In genomic region chr4:105709081-105709450, GRCh38 we compare ENCODE assay signal across 8 cellular contexts. TPM values are rescaled to one million over a fixed set of nuclear protein-coding genes. Genes with fewer than 3 reads are reported as not detected.
DNase-seq lines count a peak whose midpoint lies in the region; ATAC-seq, FAIRE-seq and TF ChIP-seq lines count a peak whose summit lies in the region.

No MANE protein-coding gene starts in this region.

- DNase-seq in AG10803 (ENCODE audit: low read depth) = no peak
- DNase-seq in GM12892 (ENCODE audit: insufficient read length) = peak; percentile 11
- peak; percentile 66 for DNase-seq in NCI-H748 (lab: John Stamatoyannopoulos, UW; ENCODE audit: unreplicated experiment)
- peak; percentile 48 for DNase-seq in mammary epithelial cell
- DNase-seq in left lobe of liver (ENCODE audit: low spot score) = no peak
- DNase-seq in thoracic aorta (ENCODE audit: low spot score) = no peak
- DNase-seq in T1000 (lab: John Stamatoyannopoulos, UW) = no peak

- dilution Hi-C loops in mammary epithelial cell (cut with HindIII; ENCODE audit: low sequenced_read_pairs) = no loop called here

- WGBS in mammary epithelial cell (ENCODE audit: low coverage, missing lambda C conversion rate) = 0% methylated on average over 5 of the region's 11 CpGs

- peak overlapping the region; percentile 82 for H3K27ac ChIP-seq in mammary epithelial cell (ENCODE audit: insufficient read depth, low read depth, low read length)
- H3K27ac ChIP-seq in thoracic aorta = peak overlapping the region; percentile 73 to 77

- H3K4me1 ChIP-seq in mammary epithelial cell (ENCODE audit: insufficient read depth, low read length) (peaks cover 17% of the 10 kb centered on the region), thoracic aorta (ENCODE audit: control insufficient read depth in 1 of 2, low read depth in 2 of 2) (peaks cover 6 to 21% of the 10 kb centered on the region in 2 donors)

- CTCF ChIA-PET in mammary epithelial cell (lab: Charles Lee; ENCODE audit: low non-redundant PET) = no interaction called here

- TF ChIP-seq CTCF in AG10803 (conservative IDR thresholded peaks at IDR 0.05; ENCODE audit: low read length) (no peak), mammary epithelial cell (conservative IDR thresholded peaks at IDR 0.05 in 1 of 2, IDR thresholded peaks at IDR 0.05 in 1 of 2; ENCODE audit: extremely low read depth in 1 of 2, insufficient read depth in 1 of 2, low read depth in 1 of 2, low read length in 2 of 2) (no peak), thoracic aorta (IDR thresholded peaks at IDR 0.05) (no peak)

- H3K4me3 ChIP-seq in AG10803 (ENCODE audit: low read length) = peak overlapping the region; percentile 82
- H3K4me3 ChIP-seq in mammary epithelial cell (replicated peaks in 1 of 3; ENCODE audit: insufficient read depth in 1 of 3, low read depth in 2 of 3, low read length in 3 of 3) = peak overlapping the region; percentile 75 to 78 (median 77)
- peak overlapping the region; percentile 97 for H3K4me3 ChIP-seq in thoracic aorta

- peak overlapping the region; percentile 84 for H3K9ac ChIP-seq in mammary epithelial cell (ENCODE audit: insufficient read depth, low read length)

- H3K9me3 ChIP-seq in mammary epithelial cell (replicated peaks; ENCODE audit: insufficient read depth, low read length) (no peaks in the 10 kb centered on the region), thoracic aorta (no peaks in the 10 kb centered on the region)

- peak overlapping the region; percentile 78 for H3K4me2 ChIP-seq in mammary epithelial cell (ENCODE audit: insufficient read depth, low read depth, low read length)

- in situ Hi-C loops in mammary epithelial cell (cut with MboI; ENCODE audit: low sequenced_read_pairs in 2 of 2) = no loop called here

- H2AFZ ChIP-seq in mammary epithelial cell (ENCODE audit: low read depth, low read length) = peak overlapping the region; percentile 97

- no peaks in the 10 kb centered on the region for H3K36me3 ChIP-seq in mammary epithelial cell (ENCODE audit: insufficient read depth, low read length)
- H3K36me3 ChIP-seq in thoracic aorta = no peaks in the 10 kb centered on the region

- no peak for TF ChIP-seq POLR2A in GM12892 (IDR thresholded peaks at IDR 0.05; ENCODE audit: low read depth, low read length)

- TSS peak; percentile 48 for BruUV-seq in mammary epithelial cell (replicated peaks; lab: Mats Ljungman, UMichigan)

- intact Hi-C loops in mammary epithelial cell (cut with micrococcal nuclease) = loop anchor here (10.0 kb wide), 1 partner anchor 496 kb away; no protein-coding TSS in a partner anchor

- H3K79me2 ChIP-seq in mammary epithelial cell (ENCODE audit: insufficient read depth, low read length) = peaks cover 84% of the 10 kb centered on the region

- H3K27me3 ChIP-seq in mammary epithelial cell (ENCODE audit: insufficient read depth, low read length) (no peaks in the 10 kb centered on the region), thoracic aorta (replicated peaks; ENCODE audit: insufficient read depth) (no peaks in the 10 kb centered on the region)

- ATAC-seq in HG02763 (IDR thresholded peaks at IDR 0.05; ENCODE audit: unreplicated experiment) = peak; percentile 29
- peak; percentile 30 for ATAC-seq in left lobe of liver
- ATAC-seq in thoracic aorta (ENCODE audit: insufficient number of reproducible peaks, low FRiP score, low read depth) = peak; percentile 10

- no peak for FAIRE-seq in GM12892 (lab: Jason Lieb, UNC)

- H4K20me1 ChIP-seq in mammary epithelial cell (ENCODE audit: insufficient read depth, low read length) = no peaks in the 10 kb centered on the region

RNA-seq across cellular contexts. Expression of gene GSTCD, which starts 0.5 kb away (rescaled TPM):
- polyA plus RNA-seq in GM12892 (2012; ENCODE audit: missing spikeins) = 12.8 TPM
- total RNA-seq in mammary epithelial cell (10 to 100 TPM; 20.3 to 22.5 TPM), left lobe of liver (4.5 TPM), thoracic aorta (1 to 10 TPM; 6.6 to 6.9 TPM)
- 11.8 TPM for polyA plus RNA-seq in mammary epithelial cell
- 8.7 TPM for polyA minus RNA-seq in mammary epithelial cell

RNA-seq across cellular contexts. Expression of gene INTS12, which starts 0.6 kb away (rescaled TPM):
- polyA plus RNA-seq in GM12892 (2012; ENCODE audit: missing spikeins) = 31.2 TPM
- total RNA-seq in mammary epithelial cell = 10 to 100 TPM; 22.2 to 29.8 TPM
- 26.1 TPM for polyA plus RNA-seq in mammary epithelial cell
- 53.0 TPM for polyA minus RNA-seq in mammary epithelial cell
- total RNA-seq in left lobe of liver = 8.3 TPM
- total RNA-seq in thoracic aorta = 10 to 100 TPM; 22.6 TPM

Comparison
In these comparisons a context has a peak if more than half of its experiments do, and no peak if none do; other contexts are left out.
1. DNase-seq: peak in GM12892 (single experiment), NCI-H748 (single experiment) and mammary epithelial cell (single experiment); none in AG10803 (single experiment), left lobe of liver (single experiment), thoracic aorta (single experiment) and T1000 (single experiment).
2. Peak in every context shown above with its lines, with median percentiles within 50 percentile points of each other: H3K4me3 ChIP-seq and ATAC-seq.